1 cellular context compared by ENCODE assay signal in the genomic region with DNA sequence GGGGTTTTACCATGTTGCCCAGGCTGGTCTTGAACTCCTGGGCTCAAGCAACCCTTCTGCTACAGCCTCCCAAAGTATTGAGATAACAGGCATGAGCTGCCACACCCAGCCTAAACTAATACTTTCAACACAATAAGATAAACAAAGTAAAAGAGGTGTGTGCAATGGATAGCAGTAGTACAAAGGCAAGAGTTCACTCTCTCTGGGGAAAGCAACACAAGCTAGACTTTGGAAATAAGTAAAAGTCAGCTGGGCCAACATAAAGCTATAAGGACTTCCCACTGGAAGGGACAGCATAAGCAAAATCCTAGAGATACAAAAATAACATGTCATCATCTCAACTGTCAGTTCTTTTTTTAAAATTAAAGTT.
TF ChIP-seq lines count a peak whose summit lies in the region.

No MANE protein-coding gene starts in this region.

TF ChIP-seq in K562, 482 proteins besides CTCF, POLR2A, EP300 and RAD21 (continued from another document and continues in another):
- TF ChIP-seq, protein P1, sequence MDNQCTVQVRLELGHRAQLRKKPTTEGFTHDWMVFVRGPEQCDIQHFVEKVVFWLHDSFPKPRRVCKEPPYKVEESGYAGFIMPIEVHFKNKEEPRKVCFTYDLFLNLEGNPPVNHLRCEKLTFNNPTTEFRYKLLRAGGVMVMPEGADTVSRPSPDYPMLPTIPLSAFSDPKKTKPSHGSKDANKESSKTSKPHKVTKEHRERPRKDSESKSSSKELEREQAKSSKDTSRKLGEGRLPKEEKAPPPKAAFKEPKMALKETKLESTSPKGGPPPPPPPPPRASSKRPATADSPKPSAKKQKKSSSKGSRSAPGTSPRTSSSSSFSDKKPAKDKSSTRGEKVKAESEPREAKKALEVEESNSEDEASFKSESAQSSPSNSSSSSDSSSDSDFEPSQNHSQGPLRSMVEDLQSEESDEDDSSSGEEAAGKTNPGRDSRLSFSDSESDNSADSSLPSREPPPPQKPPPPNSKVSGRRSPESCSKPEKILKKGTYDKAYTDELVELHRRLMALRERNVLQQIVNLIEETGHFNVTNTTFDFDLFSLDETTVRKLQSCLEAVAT (IDR thresholded peaks at IDR 0.05), result 0 out of 4 replicates have a peak, but pooled peaks of 1 of the 2 experiments have one; percentile 10
- TF ChIP-seq, protein P2, sequence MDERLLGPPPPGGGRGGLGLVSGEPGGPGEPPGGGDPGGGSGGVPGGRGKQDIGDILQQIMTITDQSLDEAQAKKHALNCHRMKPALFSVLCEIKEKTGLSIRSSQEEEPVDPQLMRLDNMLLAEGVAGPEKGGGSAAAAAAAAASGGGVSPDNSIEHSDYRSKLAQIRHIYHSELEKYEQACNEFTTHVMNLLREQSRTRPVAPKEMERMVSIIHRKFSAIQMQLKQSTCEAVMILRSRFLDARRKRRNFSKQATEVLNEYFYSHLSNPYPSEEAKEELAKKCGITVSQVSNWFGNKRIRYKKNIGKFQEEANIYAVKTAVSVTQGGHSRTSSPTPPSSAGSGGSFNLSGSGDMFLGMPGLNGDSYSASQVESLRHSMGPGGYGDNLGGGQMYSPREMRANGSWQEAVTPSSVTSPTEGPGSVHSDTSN (CRISPR knock-in tag; IDR thresholded peaks at IDR 0.05; ENCODE audit: low read depth), result no peak
- TF ChIP-seq, protein P2 (tag; conservative IDR thresholded peaks at IDR 0.05; ENCODE audit: low read depth), result 0 out of 2 replicates have a peak, but pooled peaks have one; percentile 5
- no peak for TF ChIP-seq HDGF (IDR thresholded peaks at IDR 0.05)
- 0 out of 2 replicates have a peak, but pooled peaks have one; percentile 2 for TF ChIP-seq GTF2E2 (tag; IDR thresholded peaks at IDR 0.05)
- TF ChIP-seq, protein P3, sequence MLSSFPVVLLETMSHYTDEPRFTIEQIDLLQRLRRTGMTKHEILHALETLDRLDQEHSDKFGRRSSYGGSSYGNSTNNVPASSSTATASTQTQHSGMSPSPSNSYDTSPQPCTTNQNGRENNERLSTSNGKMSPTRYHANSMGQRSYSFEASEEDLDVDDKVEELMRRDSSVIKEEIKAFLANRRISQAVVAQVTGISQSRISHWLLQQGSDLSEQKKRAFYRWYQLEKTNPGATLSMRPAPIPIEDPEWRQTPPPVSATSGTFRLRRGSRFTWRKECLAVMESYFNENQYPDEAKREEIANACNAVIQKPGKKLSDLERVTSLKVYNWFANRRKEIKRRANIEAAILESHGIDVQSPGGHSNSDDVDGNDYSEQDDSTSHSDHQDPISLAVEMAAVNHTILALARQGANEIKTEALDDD (IDR thresholded peaks at IDR 0.05), result 0 out of 2 replicates have a peak, but pooled peaks have one; percentile 34
- peak; percentile 33 for TF ChIP-seq DACH1 (IDR thresholded peaks at IDR 0.05; ENCODE audit: partially characterized antibody)
- TF ChIP-seq NR2C1 (IDR thresholded peaks at IDR 0.05), result no peak
- 0 out of 2 replicates have a peak, but pooled peaks have one; percentile 15 for TF ChIP-seq NR2C1 (tag; IDR thresholded peaks at IDR 0.05)
- TF ChIP-seq, protein P4, sequence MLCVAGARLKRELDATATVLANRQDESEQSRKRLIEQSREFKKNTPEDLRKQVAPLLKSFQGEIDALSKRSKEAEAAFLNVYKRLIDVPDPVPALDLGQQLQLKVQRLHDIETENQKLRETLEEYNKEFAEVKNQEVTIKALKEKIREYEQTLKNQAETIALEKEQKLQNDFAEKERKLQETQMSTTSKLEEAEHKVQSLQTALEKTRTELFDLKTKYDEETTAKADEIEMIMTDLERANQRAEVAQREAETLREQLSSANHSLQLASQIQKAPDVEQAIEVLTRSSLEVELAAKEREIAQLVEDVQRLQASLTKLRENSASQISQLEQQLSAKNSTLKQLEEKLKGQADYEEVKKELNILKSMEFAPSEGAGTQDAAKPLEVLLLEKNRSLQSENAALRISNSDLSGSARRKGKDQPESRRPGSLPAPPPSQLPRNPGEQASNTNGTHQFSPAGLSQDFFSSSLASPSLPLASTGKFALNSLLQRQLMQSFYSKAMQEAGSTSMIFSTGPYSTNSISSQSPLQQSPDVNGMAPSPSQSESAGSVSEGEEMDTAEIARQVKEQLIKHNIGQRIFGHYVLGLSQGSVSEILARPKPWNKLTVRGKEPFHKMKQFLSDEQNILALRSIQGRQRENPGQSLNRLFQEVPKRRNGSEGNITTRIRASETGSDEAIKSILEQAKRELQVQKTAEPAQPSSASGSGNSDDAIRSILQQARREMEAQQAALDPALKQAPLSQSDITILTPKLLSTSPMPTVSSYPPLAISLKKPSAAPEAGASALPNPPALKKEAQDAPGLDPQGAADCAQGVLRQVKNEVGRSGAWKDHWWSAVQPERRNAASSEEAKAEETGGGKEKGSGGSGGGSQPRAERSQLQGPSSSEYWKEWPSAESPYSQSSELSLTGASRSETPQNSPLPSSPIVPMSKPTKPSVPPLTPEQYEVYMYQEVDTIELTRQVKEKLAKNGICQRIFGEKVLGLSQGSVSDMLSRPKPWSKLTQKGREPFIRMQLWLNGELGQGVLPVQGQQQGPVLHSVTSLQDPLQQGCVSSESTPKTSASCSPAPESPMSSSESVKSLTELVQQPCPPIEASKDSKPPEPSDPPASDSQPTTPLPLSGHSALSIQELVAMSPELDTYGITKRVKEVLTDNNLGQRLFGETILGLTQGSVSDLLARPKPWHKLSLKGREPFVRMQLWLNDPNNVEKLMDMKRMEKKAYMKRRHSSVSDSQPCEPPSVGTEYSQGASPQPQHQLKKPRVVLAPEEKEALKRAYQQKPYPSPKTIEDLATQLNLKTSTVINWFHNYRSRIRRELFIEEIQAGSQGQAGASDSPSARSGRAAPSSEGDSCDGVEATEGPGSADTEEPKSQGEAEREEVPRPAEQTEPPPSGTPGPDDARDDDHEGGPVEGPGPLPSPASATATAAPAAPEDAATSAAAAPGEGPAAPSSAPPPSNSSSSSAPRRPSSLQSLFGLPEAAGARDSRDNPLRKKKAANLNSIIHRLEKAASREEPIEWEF (CRISPR knock-in tag; IDR thresholded peaks at IDR 0.05), result peak; percentile 80; the same call in 1 of the 2 replicates
- TF ChIP-seq ARID1B (IDR thresholded peaks at IDR 0.05), result peak; percentile 56
- peak; percentile 69 for TF ChIP-seq CBFA2T3 (IDR thresholded peaks at IDR 0.05)
- peak; percentile 25; the same call in 1 of the 2 replicates for TF ChIP-seq SMARCE1 (IDR thresholded peaks at IDR 0.05)
- TF ChIP-seq, protein P5, sequence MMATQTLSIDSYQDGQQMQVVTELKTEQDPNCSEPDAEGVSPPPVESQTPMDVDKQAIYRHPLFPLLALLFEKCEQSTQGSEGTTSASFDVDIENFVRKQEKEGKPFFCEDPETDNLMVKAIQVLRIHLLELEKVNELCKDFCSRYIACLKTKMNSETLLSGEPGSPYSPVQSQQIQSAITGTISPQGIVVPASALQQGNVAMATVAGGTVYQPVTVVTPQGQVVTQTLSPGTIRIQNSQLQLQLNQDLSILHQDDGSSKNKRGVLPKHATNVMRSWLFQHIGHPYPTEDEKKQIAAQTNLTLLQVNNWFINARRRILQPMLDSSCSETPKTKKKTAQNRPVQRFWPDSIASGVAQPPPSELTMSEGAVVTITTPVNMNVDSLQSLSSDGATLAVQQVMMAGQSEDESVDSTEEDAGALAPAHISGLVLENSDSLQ (IDR thresholded peaks at IDR 0.05), result no peak
- TF ChIP-seq ZNF766 (CRISPR knock-in tag; conservative IDR thresholded peaks at IDR 0.05), result 0 out of 2 replicates have a peak, but pooled peaks have one; percentile 5
- no peak for TF ChIP-seq ZNF785 (CRISPR knock-in tag; IDR thresholded peaks at IDR 0.05)
- peak; percentile 33 to 65; a peak in 3 of 4 replicates for TF ChIP-seq FOXK2 (conservative IDR thresholded peaks at IDR 0.05 in 1 of 2, IDR thresholded peaks at IDR 0.05 in 1 of 2; ENCODE audit: low read depth in 2 of 2)
- peak; percentile 21 for TF ChIP-seq BRD9 (IDR thresholded peaks at IDR 0.05; ENCODE audit: low read depth, partially characterized antibody)
- TF ChIP-seq HLTF (IDR thresholded peaks at IDR 0.05), result 0 out of 2 replicates have a peak, but pooled peaks have one; percentile 7
- TF ChIP-seq TCF3 (CRISPR knock-in tag; IDR thresholded peaks at IDR 0.05), result peak; percentile 47
- TF ChIP-seq TBP (optimal IDR thresholded peaks at IDR 0.05; ENCODE audit: low read depth, low read length), result peak; percentile 40
- peak in 1 of 2 experiments; percentile 56; a peak in 1 of 3 replicates for TF ChIP-seq CBX3 (IDR thresholded peaks at IDR 0.05; ENCODE audit: borderline replicate concordance in 1 of 2, low read length in 2 of 2)
- peak; percentile 27 for TF ChIP-seq DPF2 (IDR thresholded peaks at IDR 0.05)
- peak; percentile 14; the same call in 1 of the 2 replicates for TF ChIP-seq SMARCA4 (IDR thresholded peaks at IDR 0.05)
- TF ChIP-seq, protein P6, sequence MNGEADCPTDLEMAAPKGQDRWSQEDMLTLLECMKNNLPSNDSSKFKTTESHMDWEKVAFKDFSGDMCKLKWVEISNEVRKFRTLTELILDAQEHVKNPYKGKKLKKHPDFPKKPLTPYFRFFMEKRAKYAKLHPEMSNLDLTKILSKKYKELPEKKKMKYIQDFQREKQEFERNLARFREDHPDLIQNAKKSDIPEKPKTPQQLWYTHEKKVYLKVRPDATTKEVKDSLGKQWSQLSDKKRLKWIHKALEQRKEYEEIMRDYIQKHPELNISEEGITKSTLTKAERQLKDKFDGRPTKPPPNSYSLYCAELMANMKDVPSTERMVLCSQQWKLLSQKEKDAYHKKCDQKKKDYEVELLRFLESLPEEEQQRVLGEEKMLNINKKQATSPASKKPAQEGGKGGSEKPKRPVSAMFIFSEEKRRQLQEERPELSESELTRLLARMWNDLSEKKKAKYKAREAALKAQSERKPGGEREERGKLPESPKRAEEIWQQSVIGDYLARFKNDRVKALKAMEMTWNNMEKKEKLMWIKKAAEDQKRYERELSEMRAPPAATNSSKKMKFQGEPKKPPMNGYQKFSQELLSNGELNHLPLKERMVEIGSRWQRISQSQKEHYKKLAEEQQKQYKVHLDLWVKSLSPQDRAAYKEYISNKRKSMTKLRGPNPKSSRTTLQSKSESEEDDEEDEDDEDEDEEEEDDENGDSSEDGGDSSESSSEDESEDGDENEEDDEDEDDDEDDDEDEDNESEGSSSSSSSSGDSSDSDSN (IDR thresholded peaks at IDR 0.05; ENCODE audit: borderline replicate concordance in 1 of 2, low read depth in 2 of 2, low read length in 2 of 2), result no peak
- TF ChIP-seq CTBP1 (IDR thresholded peaks at IDR 0.05; ENCODE audit: borderline replicate concordance), result peak; percentile 37; the same call in 1 of the 2 replicates
- no peak for TF ChIP-seq TAF9B (IDR thresholded peaks at IDR 0.05; ENCODE audit: partially characterized antibody)
- no peak for TF ChIP-seq MBD2 (IDR thresholded peaks at IDR 0.05; ENCODE audit: borderline replicate concordance, low read depth)
- TF ChIP-seq JUND (IDR thresholded peaks at IDR 0.05; ENCODE audit: borderline replicate concordance, low read depth, low read length), result 0 out of 2 replicates have a peak, but pooled peaks have one; percentile 12
- no peak; the same call in 2 of the 3 replicates for TF ChIP-seq JUND (tag; IDR thresholded peaks at IDR 0.05; ENCODE audit: borderline replicate concordance, low read depth, low read length)
- TF ChIP-seq NR4A1 (CRISPR knock-in tag; IDR thresholded peaks at IDR 0.05), result no peak
- peak; percentile 34; the same call in 1 of the 2 replicates for TF ChIP-seq NR4A1 (tag; IDR thresholded peaks at IDR 0.05)
- TF ChIP-seq MTA3 (IDR thresholded peaks at IDR 0.05; ENCODE audit: borderline replicate concordance), result peak; percentile 14; the same call in 1 of the 2 replicates
- peak; percentile 44; the same call in 1 of the 2 replicates for TF ChIP-seq SP1 (CRISPR knock-in tag; IDR thresholded peaks at IDR 0.05)
- TF ChIP-seq SLC30A9 (CRISPR knock-in tag; IDR thresholded peaks at IDR 0.05), result no peak
- TF ChIP-seq ZNF41 (CRISPR knock-in tag; conservative IDR thresholded peaks at IDR 0.05), result no peak
- TF ChIP-seq RCOR1 (IDR thresholded peaks at IDR 0.05; ENCODE audit: borderline replicate concordance in 1 of 2, low read depth in 2 of 2, low read length in 2 of 2), result peak in 1 of 2 experiments; percentile 43; a peak in 1 of 4 replicates
- 0 out of 4 replicates have a peak, but pooled peaks of 1 of the 2 experiments have one; percentile 10 for TF ChIP-seq TBL1XR1 (IDR thresholded peaks at IDR 0.05; ENCODE audit: low read length in 2 of 2)
- TF ChIP-seq MECOM (CRISPR knock-in tag; IDR thresholded peaks at IDR 0.05), result peak; percentile 22; the same call in 1 of the 2 replicates
- TF ChIP-seq, protein P7, sequence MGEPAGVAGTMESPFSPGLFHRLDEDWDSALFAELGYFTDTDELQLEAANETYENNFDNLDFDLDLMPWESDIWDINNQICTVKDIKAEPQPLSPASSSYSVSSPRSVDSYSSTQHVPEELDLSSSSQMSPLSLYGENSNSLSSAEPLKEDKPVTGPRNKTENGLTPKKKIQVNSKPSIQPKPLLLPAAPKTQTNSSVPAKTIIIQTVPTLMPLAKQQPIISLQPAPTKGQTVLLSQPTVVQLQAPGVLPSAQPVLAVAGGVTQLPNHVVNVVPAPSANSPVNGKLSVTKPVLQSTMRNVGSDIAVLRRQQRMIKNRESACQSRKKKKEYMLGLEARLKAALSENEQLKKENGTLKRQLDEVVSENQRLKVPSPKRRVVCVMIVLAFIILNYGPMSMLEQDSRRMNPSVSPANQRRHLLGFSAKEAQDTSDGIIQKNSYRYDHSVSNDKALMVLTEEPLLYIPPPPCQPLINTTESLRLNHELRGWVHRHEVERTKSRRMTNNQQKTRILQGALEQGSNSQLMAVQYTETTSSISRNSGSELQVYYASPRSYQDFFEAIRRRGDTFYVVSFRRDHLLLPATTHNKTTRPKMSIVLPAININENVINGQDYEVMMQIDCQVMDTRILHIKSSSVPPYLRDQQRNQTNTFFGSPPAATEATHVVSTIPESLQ (CRISPR knock-in tag; IDR thresholded peaks at IDR 0.05), result 0 out of 2 replicates have a peak, but pooled peaks have one; percentile 43
- no peak for TF ChIP-seq ETV6 (IDR thresholded peaks at IDR 0.05; ENCODE audit: borderline replicate concordance in 1 of 2, low read depth in 2 of 2, low read length in 1 of 2)
- TF ChIP-seq ETV6 (CRISPR knock-in tag; IDR thresholded peaks at IDR 0.05; ENCODE audit: borderline replicate concordance), result no peak
- TF ChIP-seq POLR3A (IDR thresholded peaks at IDR 0.05; ENCODE audit: borderline replicate concordance, extremely low read depth, insufficient read depth, insufficient read length), result no peak
- TF ChIP-seq CBFA2T2 (conservative IDR thresholded peaks at IDR 0.05), result 0 out of 2 replicates have a peak, but pooled peaks have one; percentile 16
- 0 out of 2 replicates have a peak, but pooled peaks have one; percentile 11 for TF ChIP-seq TAL1 (IDR thresholded peaks at IDR 0.05)
- peak; percentile 85 for TF ChIP-seq SOX6 (IDR thresholded peaks at IDR 0.05)
- peak; percentile 16; the same call in 1 of the 2 replicates for TF ChIP-seq MAFG (tag; conservative IDR thresholded peaks at IDR 0.05)
- peak; percentile 48; the same call in 1 of the 2 replicates for TF ChIP-seq KLF1 (tag; IDR thresholded peaks at IDR 0.05)
- no peak for TF ChIP-seq IFI16 (CRISPR knock-in tag; IDR thresholded peaks at IDR 0.05)
- no peak for TF ChIP-seq ZNF707 (CRISPR knock-in tag; conservative IDR thresholded peaks at IDR 0.05)
- no peak for TF ChIP-seq NCOR1 (IDR thresholded peaks at IDR 0.05)
